ENCODE assay signal across 12 cellular contexts in the genomic region with DNA sequence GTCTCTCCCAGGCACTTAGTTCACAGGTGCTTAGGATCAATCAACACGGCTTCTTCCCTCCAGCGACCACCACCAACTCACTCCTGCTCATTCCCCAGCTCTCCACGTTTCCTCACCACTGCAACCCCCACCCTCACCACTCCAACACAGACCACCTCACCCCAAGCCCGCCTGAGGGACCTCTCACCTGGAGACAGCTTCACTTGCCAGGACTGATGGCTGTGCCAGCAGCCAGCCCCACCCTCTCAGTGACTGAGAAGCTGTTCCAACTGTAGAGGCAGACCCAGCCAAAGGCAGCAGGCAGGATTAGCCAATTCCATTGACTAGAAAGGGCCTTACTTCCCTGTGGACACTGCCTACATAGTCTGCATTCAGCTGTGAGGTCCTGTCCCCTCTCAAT. TPM values are rescaled to one million over a fixed set of nuclear protein-coding genes. Genes with fewer than 3 reads are reported as not detected.
A peak's percentile ranks its signal among the peaks of the same experiment; 100 is the strongest.
DNase-seq lines count a peak whose midpoint lies in the region; ATAC-seq and TF ChIP-seq lines count a peak whose summit lies in the region.
"Had no signal": no experiment of that assay in that cellular context is flagged by ENCODE, and none has a peak within 500 bp of the region (broad histone marks: within the 10 kb centered on the region; RNA-seq: fewer than 3 reads in every experiment).

No MANE protein-coding gene starts in this region.

- WGBS in esophagus, 2 donors = 49 to 52% methylated on average over 4 of the region's 4 CpGs
- 74 to 79% methylated on average over 3 to 4 of the region's 4 CpGs for WGBS in gastroesophageal sphincter (ENCODE audit: low coverage in 1 of 2), 2 donors

- H3K9me3 ChIP-seq in Panc1 (ENCODE audit: control insufficient read depth, insufficient read depth, low read depth, low read length) (no peaks in the 10 kb centered on the region), esophagus (ENCODE audit: control insufficient read depth in 2 of 2, insufficient read depth in 1 of 2, low read depth in 1 of 2, low read length in 1 of 2) (no peaks in the 10 kb centered on the region), gastroesophageal sphincter (no peaks in the 10 kb centered on the region)

- H3K27ac ChIP-seq in Panc1 (ENCODE audit: low read length) = peak overlapping the region; percentile 71
- peak overlapping the region; percentile 4 to 59 for H3K27ac ChIP-seq in esophagus (ENCODE audit: low read depth in 2 of 2, low read length in 1 of 2)
- H3K27ac ChIP-seq in gastroesophageal sphincter = peak overlapping the region in 2 of 4 donors; percentile 30 to 55

- no peak for TF ChIP-seq POLR2A in gastroesophageal sphincter (IDR thresholded peaks at IDR 0.05)

- H3K4me1 ChIP-seq in Panc1 (ENCODE audit: control insufficient read depth, insufficient read depth, low read length) = peaks cover 83% of the 10 kb centered on the region
- peaks cover 7 to 29% of the 10 kb centered on the region in 2 donors for H3K4me1 ChIP-seq in esophagus (ENCODE audit: control insufficient read depth in 2 of 2, insufficient read depth in 2 of 2, low read length in 1 of 2)
- H3K4me1 ChIP-seq in gastroesophageal sphincter = peaks cover 0 to 70% (median 12%) of the 10 kb centered on the region in 3 donors

- POLR2A ChIA-PET in Panc1 (lab: Charles Lee) = interaction anchor here (0.7 kb wide), 1 partner anchor 1215 kb away, joined by 3 read pairs; a partner anchor contains a TSS

- no TSS peak for BruUV-seq in Panc1 (replicated peaks; lab: Mats Ljungman, UMichigan)

- H3K36me3 ChIP-seq in Panc1 (ENCODE audit: control insufficient read depth, insufficient read depth, low read length) (0 out of 2 replicates have a peak, but pooled peaks cover 5% of the 10 kb centered on the region), esophagus (ENCODE audit: control insufficient read depth in 2 of 2, insufficient read depth in 2 of 2, low read length in 1 of 2) (peaks cover 19 to 27% of the 10 kb centered on the region in 2 donors), gastroesophageal sphincter (peaks cover 0 to 39% of the 10 kb centered on the region in 2 donors)

- H3K27me3 Mint-ChIP-seq in T-helper 2 cell treated with Interferon-gamma antibody and Interleukin-4, amounts not matched to agents 5 μg/mL and 100 μg/mL, for 36 hours (ENCODE audit: low read depth) = no peaks in the 10 kb centered on the region
- H3K27me3 Mint-ChIP-seq in stimulated activated memory B cell treated with anti-CD40 and anti-IgM and Interleukin-4, amounts not matched to agents 10 μg/mL and 1 μg/mL and 100 μg/mL, for 72 hours = no peaks in the 10 kb centered on the region

- DNase-seq in T-helper 2 cell treated with Interferon-gamma antibody and Interleukin-4, amounts not matched to agents 5 μg/mL and 100 μg/mL, for 36 hours (ENCODE audit: low spot score) = no peak
- no peak for DNase-seq in T-helper 2 cell
- no peak for DNase-seq in Panc1 (ENCODE audit: low read depth, low spot score)
- no peak for DNase-seq in amygdala (lab: John Stamatoyannopoulos, UW)
- DNase-seq: activated CD4-positive, alpha-beta T cell treated with anti-CD3 and anti-CD28 coated beads for 1 hour; NCI-H2029 had no signal

- H3K9me3 Mint-ChIP-seq in T-helper 2 cell treated with Interferon-gamma antibody and Interleukin-4, amounts not matched to agents 5 μg/mL and 100 μg/mL, for 36 hours = no peaks in the 10 kb centered on the region
- H3K9me3 Mint-ChIP-seq in stimulated activated memory B cell treated with anti-CD40 and anti-IgM and Interleukin-4, amounts not matched to agents 10 μg/mL and 1 μg/mL and 100 μg/mL, for 72 hours = no peaks in the 10 kb centered on the region

- ATAC-seq in Panc1 = no peak
- ATAC-seq in stimulated activated memory B cell treated with anti-CD40 and anti-IgM and Interleukin-4, amounts not matched to agents 10 μg/mL and 1 μg/mL and 100 μg/mL, for 72 hours = no peak
- ATAC-seq in gastroesophageal sphincter = no peak
- no peak for ATAC-seq in GM21717 (IDR thresholded peaks at IDR 0.05; ENCODE audit: unreplicated experiment)

- intact Hi-C loops in Panc1 (cut with micrococcal nuclease; ENCODE audit: unreplicated experiment) = no loop called here

- no peak for TF ChIP-seq EP300 in gastroesophageal sphincter (IDR thresholded peaks at IDR 0.05)

- in situ Hi-C loops in Panc1 (cut with HindIII; ENCODE audit: low pct_unique_long_range_greater_than_20kb, low sequenced_read_pairs) = no loop called here

- peak overlapping the region; percentile 79 for H3K27ac Mint-ChIP-seq in T-helper 2 cell treated with Interferon-gamma antibody and Interleukin-4, amounts not matched to agents 5 μg/mL and 100 μg/mL, for 36 hours
- H3K27ac Mint-ChIP-seq in stimulated activated memory B cell treated with anti-CD40 and anti-IgM and Interleukin-4, amounts not matched to agents 10 μg/mL and 1 μg/mL and 100 μg/mL, for 72 hours = peak overlapping the region; percentile 96

- H3K4me3 ChIP-seq in Panc1 (ENCODE audit: low read depth in 2 of 2, low read length in 2 of 2) (no peak overlapping the region), esophagus (ENCODE audit: low read depth in 1 of 2, low read length in 2 of 2) (no peak overlapping the region), gastroesophageal sphincter (no peak overlapping the region)

- no peak for TF ChIP-seq CTCF in Panc1 (IDR thresholded peaks at IDR 0.05)
- no peak for TF ChIP-seq CTCF in gastroesophageal sphincter (IDR thresholded peaks at IDR 0.05)

- CTCF ChIA-PET in Panc1 (lab: Charles Lee) = no interaction called here

- H3K4me3 Mint-ChIP-seq in T-helper 2 cell treated with Interferon-gamma antibody and Interleukin-4, amounts not matched to agents 5 μg/mL and 100 μg/mL, for 36 hours = no peak overlapping the region
- H3K4me3 Mint-ChIP-seq in stimulated activated memory B cell treated with anti-CD40 and anti-IgM and Interleukin-4, amounts not matched to agents 10 μg/mL and 1 μg/mL and 100 μg/mL, for 72 hours = no peak overlapping the region

- peaks cover 60% of the 10 kb centered on the region for H3K4me1 Mint-ChIP-seq in T-helper 2 cell treated with Interferon-gamma antibody and Interleukin-4, amounts not matched to agents 5 μg/mL and 100 μg/mL, for 36 hours (ENCODE audit: low read depth)
- peaks cover 82% of the 10 kb centered on the region for H3K4me1 Mint-ChIP-seq in stimulated activated memory B cell treated with anti-CD40 and anti-IgM and Interleukin-4, amounts not matched to agents 10 μg/mL and 1 μg/mL and 100 μg/mL, for 72 hours

- H3K27me3 ChIP-seq in Panc1 (ENCODE audit: control insufficient read depth, insufficient read depth, low read length) (no peaks in the 10 kb centered on the region), esophagus (ENCODE audit: control insufficient read depth in 1 of 2, insufficient read depth in 2 of 2, low read length in 2 of 2) (no peaks in the 10 kb centered on the region), gastroesophageal sphincter (no peaks in the 10 kb centered on the region)

- peaks cover 71% of the 10 kb centered on the region for H3K36me3 Mint-ChIP-seq in T-helper 2 cell treated with Interferon-gamma antibody and Interleukin-4, amounts not matched to agents 5 μg/mL and 100 μg/mL, for 36 hours (ENCODE audit: low read depth)
- H3K36me3 Mint-ChIP-seq in stimulated activated memory B cell treated with anti-CD40 and anti-IgM and Interleukin-4, amounts not matched to agents 10 μg/mL and 1 μg/mL and 100 μg/mL, for 72 hours = peaks cover 60% of the 10 kb centered on the region

RNA-seq across cellular contexts. Expression of a gene that starts 7.8 kb away (rescaled TPM):
- total RNA-seq in Panc1 (2021; ENCODE audit: unreplicated experiment) = 474 TPM
- polyA plus RNA-seq in Panc1 (2012; ENCODE audit: insufficient read length) = 550 TPM
- 100 to 1,000 TPM; 309 to 366 TPM for polyA plus RNA-seq in esophagus
- 100 to 1,000 TPM in 3 of 4 donors, 10 to 100 TPM in 1; 75.3 to 239 (median 217) TPM for total RNA-seq in gastroesophageal sphincter

RNA-seq across cellular contexts. Expression of a gene that starts 17.6 kb away (rescaled TPM):
- total RNA-seq in Panc1 (2021; ENCODE audit: unreplicated experiment) (1.6 TPM), gastroesophageal sphincter (under 1 TPM in 2 of 4 donors, not detected in 2; 0.27 to 0.81 TPM)
- 0.40 TPM for polyA plus RNA-seq in Panc1 (2012; ENCODE audit: insufficient read length)
- polyA plus RNA-seq in esophagus = under 1 TPM; 0.44 to 0.61 TPM
- total RNA-seq: HT-29 had no signal

RNA-seq across cellular contexts. Expression of a gene that starts 27.9 kb away (rescaled TPM):
- total RNA-seq in Panc1 (2021; ENCODE audit: unreplicated experiment) (0.51 TPM), gastroesophageal sphincter (under 1 TPM in 2 of 4 donors, not detected in 2; 0.35 to 0.62 TPM)
- polyA plus RNA-seq in Panc1 (2012; ENCODE audit: insufficient read length) = 0.44 TPM
- polyA plus RNA-seq in esophagus = 10 to 100 TPM in 1 of 2 donors, 1 to 10 TPM in 1; 7.4 to 16.1 TPM
- total RNA-seq: RPMI7951 had no signal

RNA-seq across cellular contexts. Expression of a gene that starts 36.5 kb away (rescaled TPM):
- total RNA-seq in Panc1 (2021; ENCODE audit: unreplicated experiment) (not detected), gastroesophageal sphincter (not detected)
- not detected for polyA plus RNA-seq in Panc1 (2012; ENCODE audit: insufficient read length)
- polyA plus RNA-seq in esophagus = under 1 TPM; 0.05 to 0.14 TPM
- total RNA-seq: HT-29 had no signal

RNA-seq across cellular contexts. Expression of a gene that starts 55.1 kb away (rescaled TPM):
- total RNA-seq in Panc1 (2021; ENCODE audit: unreplicated experiment) = not detected
- polyA plus RNA-seq in Panc1 (2012; ENCODE audit: insufficient read length) = not detected
- polyA plus RNA-seq in esophagus = 1 to 10 TPM; 4.2 to 4.4 TPM
- not detected for total RNA-seq in gastroesophageal sphincter
- total RNA-seq: RPMI7951 had no signal
